In the genomic region with DNA sequence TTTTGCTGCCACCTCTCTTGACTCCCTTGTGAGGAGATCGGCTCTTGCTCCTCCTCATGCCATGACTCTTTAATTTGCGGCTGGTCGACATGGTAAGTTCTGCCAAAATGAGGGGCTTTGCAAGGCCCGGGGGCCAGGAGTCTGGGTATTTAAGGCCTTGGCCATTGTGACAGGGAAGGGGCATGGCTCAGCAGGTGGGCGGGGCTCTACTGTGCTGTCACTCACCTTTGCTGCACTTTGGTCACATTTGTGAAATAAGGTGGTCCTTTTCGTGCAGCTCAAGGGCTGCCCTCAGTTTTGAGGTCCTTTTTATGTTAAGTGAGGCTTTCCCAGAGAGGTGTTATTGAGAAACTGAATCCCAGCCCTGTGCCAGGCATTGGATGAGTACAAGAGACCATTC, we compare ENCODE assay signal across 1 cellular context.
TF ChIP-seq lines count a peak whose summit lies in the region.

A gene with protein sequence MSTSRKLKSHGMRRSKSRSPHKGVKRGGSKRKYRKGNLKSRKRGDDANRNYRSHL (minus strand): TSS at position 121 of the 400 bp plus-strand sequence. CDS start 30 bp downstream, at position 91.

TF ChIP-seq in GM23338, 12 proteins besides CTCF, POLR2A, EP300 and RAD21 (continued from another document):
- TF ChIP-seq, protein P1, sequence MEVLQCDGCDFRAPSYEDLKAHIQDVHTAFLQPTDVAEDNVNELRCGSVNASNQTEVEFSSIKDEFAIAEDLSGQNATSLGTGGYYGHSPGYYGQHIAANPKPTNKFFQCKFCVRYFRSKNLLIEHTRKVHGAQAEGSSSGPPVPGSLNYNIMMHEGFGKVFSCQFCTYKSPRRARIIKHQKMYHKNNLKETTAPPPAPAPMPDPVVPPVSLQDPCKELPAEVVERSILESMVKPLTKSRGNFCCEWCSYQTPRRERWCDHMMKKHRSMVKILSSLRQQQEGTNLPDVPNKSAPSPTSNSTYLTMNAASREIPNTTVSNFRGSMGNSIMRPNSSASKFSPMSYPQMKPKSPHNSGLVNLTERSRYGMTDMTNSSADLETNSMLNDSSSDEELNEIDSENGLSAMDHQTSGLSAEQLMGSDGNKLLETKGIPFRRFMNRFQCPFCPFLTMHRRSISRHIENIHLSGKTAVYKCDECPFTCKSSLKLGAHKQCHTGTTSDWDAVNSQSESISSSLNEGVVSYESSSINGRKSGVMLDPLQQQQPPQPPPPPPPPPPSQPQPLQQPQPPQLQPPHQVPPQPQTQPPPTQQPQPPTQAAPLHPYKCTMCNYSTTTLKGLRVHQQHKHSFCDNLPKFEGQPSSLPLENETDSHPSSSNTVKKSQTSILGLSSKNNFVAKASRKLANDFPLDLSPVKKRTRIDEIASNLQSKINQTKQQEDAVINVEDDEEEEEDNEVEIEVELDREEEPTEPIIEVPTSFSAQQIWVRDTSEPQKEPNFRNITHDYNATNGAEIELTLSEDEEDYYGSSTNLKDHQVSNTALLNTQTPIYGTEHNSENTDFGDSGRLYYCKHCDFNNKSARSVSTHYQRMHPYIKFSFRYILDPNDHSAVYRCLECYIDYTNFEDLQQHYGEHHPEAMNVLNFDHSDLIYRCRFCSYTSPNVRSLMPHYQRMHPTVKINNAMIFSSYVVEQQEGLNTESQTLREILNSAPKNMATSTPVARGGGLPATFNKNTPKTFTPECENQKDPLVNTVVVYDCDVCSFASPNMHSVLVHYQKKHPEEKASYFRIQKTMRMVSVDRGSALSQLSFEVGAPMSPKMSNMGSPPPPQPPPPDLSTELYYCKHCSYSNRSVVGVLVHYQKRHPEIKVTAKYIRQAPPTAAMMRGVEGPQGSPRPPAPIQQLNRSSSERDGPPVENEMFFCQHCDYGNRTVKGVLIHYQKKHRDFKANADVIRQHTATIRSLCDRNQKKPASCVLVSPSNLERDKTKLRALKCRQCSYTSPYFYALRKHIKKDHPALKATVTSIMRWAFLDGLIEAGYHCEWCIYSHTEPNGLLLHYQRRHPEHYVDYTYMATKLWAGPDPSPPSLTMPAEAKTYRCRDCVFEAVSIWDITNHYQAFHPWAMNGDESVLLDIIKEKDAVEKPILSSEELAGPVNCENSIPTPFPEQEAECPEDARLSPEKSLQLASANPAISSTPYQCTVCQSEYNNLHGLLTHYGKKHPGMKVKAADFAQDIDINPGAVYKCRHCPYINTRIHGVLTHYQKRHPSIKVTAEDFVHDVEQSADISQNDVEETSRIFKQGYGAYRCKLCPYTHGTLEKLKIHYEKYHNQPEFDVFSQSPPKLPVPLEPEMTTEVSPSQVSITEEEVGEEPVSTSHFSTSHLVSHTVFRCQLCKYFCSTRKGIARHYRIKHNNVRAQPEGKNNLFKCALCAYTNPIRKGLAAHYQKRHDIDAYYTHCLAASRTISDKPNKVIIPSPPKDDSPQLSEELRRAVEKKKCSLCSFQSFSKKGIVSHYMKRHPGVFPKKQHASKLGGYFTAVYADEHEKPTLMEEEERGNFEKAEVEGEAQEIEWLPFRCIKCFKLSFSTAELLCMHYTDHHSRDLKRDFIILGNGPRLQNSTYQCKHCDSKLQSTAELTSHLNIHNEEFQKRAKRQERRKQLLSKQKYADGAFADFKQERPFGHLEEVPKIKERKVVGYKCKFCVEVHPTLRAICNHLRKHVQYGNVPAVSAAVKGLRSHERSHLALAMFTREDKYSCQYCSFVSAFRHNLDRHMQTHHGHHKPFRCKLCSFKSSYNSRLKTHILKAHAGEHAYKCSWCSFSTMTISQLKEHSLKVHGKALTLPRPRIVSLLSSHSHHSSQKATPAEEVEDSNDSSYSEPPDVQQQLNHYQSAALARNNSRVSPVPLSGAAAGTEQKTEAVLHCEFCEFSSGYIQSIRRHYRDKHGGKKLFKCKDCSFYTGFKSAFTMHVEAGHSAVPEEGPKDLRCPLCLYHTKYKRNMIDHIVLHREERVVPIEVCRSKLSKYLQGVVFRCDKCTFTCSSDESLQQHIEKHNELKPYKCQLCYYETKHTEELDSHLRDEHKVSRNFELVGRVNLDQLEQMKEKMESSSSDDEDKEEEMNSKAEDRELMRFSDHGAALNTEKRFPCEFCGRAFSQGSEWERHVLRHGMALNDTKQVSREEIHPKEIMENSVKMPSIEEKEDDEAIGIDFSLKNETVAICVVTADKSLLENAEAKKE (CRISPR knock-in tag; IDR thresholded peaks at IDR 0.05): no peak
- TF ChIP-seq, protein P2, sequence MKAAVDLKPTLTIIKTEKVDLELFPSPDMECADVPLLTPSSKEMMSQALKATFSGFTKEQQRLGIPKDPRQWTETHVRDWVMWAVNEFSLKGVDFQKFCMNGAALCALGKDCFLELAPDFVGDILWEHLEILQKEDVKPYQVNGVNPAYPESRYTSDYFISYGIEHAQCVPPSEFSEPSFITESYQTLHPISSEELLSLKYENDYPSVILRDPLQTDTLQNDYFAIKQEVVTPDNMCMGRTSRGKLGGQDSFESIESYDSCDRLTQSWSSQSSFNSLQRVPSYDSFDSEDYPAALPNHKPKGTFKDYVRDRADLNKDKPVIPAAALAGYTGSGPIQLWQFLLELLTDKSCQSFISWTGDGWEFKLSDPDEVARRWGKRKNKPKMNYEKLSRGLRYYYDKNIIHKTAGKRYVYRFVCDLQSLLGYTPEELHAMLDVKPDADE (IDR thresholded peaks at IDR 0.05): no peak
- no peak for TF ChIP-seq ZNF114 (CRISPR knock-in tag; IDR thresholded peaks at IDR 0.05)
